In genomic region chr18:79952996-79953559, GRCh38 we compare ENCODE assay signal across 1 cellular context.
TF ChIP-seq lines count a peak whose summit lies in the region.

No MANE protein-coding gene starts in this region.

TF ChIP-seq in HEK293, 187 proteins besides CTCF, POLR2A, EP300 and RAD21 (continued from another document):
- TF ChIP-seq ZBTB20 (tag by site-specific recombination; IDR thresholded peaks at IDR 0.05) (no peak), ZNF544 (tag by site-specific recombination; IDR thresholded peaks at IDR 0.05) (no peak), SP2 (tag by site-specific recombination; IDR thresholded peaks at IDR 0.05) (no peak), BCL11B (tag by site-specific recombination; IDR thresholded peaks at IDR 0.05; ENCODE audit: low read depth) (no peak), ZNF76 (tag by site-specific recombination; IDR thresholded peaks at IDR 0.05; ENCODE audit: borderline replicate concordance, low read depth) (no peak), ZNF521 (tag by site-specific recombination; IDR thresholded peaks at IDR 0.05) (no peak)
- TF ChIP-seq, protein P1, sequence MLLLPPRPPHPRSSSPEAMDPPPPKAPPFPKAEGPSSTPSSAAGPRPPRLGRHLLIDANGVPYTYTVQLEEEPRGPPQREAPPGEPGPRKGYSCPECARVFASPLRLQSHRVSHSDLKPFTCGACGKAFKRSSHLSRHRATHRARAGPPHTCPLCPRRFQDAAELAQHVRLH (tag by site-specific recombination; IDR thresholded peaks at IDR 0.05): no peak
TF ChIP-seq in HEK293: peak in this region for 0.
